18 cellular contexts compared by ENCODE assay signal in the genomic region with DNA sequence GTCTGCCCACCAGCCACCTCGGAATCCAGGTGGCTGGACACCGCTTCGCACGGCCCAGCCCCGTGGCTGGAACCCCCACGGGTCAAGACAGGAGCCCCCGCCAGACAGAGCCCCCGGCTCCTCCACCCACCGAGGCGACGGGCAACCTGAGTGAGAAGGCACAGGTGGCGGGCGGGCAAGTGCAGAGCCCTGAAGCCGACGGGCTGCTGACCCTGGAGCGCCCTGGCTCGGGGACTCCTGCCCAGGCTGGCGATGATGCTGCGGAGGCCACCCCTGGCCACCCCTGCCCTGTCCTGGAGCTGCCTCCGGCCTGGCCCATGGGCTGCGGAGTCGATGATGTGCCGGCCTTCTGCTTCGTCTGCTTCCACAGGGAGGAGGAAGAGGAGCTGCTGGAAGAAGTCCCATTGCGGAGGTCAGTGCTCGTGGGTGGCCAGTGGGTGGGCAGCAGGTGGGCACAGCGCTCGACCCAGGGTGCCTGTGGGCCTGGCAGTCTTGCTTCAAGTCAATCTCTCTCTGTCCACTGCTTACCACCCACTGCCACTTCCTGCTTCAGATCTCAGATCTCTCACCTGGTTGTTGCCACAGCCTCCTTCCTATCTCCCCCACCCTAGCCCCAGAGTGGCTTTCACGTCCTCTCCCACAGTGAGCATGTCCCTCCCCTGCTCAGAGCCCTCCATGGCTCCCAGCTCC. TPM values are rescaled to one million over a fixed set of nuclear protein-coding genes. Genes with fewer than 3 reads are reported as not detected.
A peak's percentile ranks its signal among the peaks of the same experiment; 100 is the strongest.
DNase-seq lines count a peak whose midpoint lies in the region; ATAC-seq and TF ChIP-seq lines count a peak whose summit lies in the region.
"Had no signal": no experiment of that assay in that cellular context is flagged by ENCODE, and none has a peak within 500 bp of the region (broad histone marks: within the 10 kb centered on the region; RNA-seq: fewer than 3 reads in every experiment).

No MANE protein-coding gene starts in this region.

- H3K9me3 Mint-ChIP-seq in activated naive CD8-positive, alpha-beta T cell treated with anti-CD3 and anti-CD28 coated beads, Interleukin-2, amount 10 ng/mL, durations not matched to agents 7 days and 5 days: no peaks in the 10 kb centered on the region
- H3K9me3 Mint-ChIP-seq: activated T-helper 1 cell treated with anti-CD3 and anti-CD28 coated beads, Interleukin-12 subunit alpha, Interleukin-12 subunit beta, Interleukin-2, Interleukin-4 antibody, amounts not matched to agents 30 ng/mL and 10 ng/mL and 1 ng/mL, durations not matched to agents 14 hours and 24 hours and 36 hours; HFFc6 had no signal

- peak overlapping the region; percentile 55 for H3K27ac Mint-ChIP-seq in activated naive CD8-positive, alpha-beta T cell treated with anti-CD3 and anti-CD28 coated beads, Interleukin-2, amount 10 ng/mL, durations not matched to agents 7 days and 5 days
- H3K27ac Mint-ChIP-seq: activated T-helper 1 cell treated with anti-CD3 and anti-CD28 coated beads, Interleukin-12 subunit alpha, Interleukin-12 subunit beta, Interleukin-2, Interleukin-4 antibody, amounts not matched to agents 30 ng/mL and 10 ng/mL and 1 ng/mL, durations not matched to agents 14 hours and 24 hours and 36 hours; HFFc6 had no signal

- POLR2A ChIA-PET in activated naive CD8-positive, alpha-beta T cell treated with anti-CD3 and anti-CD28 coated beads, Interleukin-2, amount 10 ng/mL, durations not matched to agents 7 days and 5 days (lab: Charles Lee): interaction anchor here (0.5 kb wide), 1 partner anchor 127 kb away, joined by 4 read pairs; no protein-coding TSS in a partner anchor

- DNase-seq in NK-92 treated with Interleukin-12 subunit alpha and Interleukin-12 subunit beta, amount 100 ng/mL, for 24 hours (lab: John Stamatoyannopoulos, UW): peak; percentile 12
- DNase-seq in NK-92 (lab: John Stamatoyannopoulos, UW; ENCODE audit: unreplicated experiment) (no peak), sigmoid colon (no peak), H4 (ENCODE audit: low spot score) (no peak), omental fat pad (ENCODE audit: low spot score) (no peak), ecto neural progenitor cell (ENCODE audit: low spot score) (no peak)
- DNase-seq in activated naive CD8-positive, alpha-beta T cell treated with anti-CD3 and anti-CD28 coated beads, Interleukin-2, amount 10 ng/mL, durations not matched to agents 7 days and 5 days: no peak
- DNase-seq: activated CD4-positive, alpha-beta T cell treated with anti-CD3 and anti-CD28 coated beads, Interleukin-2, amount 50 U/mL, for 48 hours; KG1; mammary epithelial cell; NCI-H1105 treated with DMSO at 0.1 percent for 48 hours had no signal

- H3K27ac ChIP-seq in sigmoid colon: no peak overlapping the region
- H3K27ac ChIP-seq: 22Rv1, SJSA1, stomach had no signal

- intact Hi-C loops in sigmoid colon (cut with DNase I): no loop called here

- H3K27me3 Mint-ChIP-seq in activated naive CD8-positive, alpha-beta T cell treated with anti-CD3 and anti-CD28 coated beads, Interleukin-2, amount 10 ng/mL, durations not matched to agents 7 days and 5 days: peaks cover 7% of the 10 kb centered on the region

- H3K4me3 ChIP-seq in iPS-15b (ENCODE audit: low read depth, low read length): peak overlapping the region; percentile 30
- peak overlapping the region in 3 of 4 donors; percentile 2 to 40 (median 33) for H3K4me3 ChIP-seq in sigmoid colon
- H3K4me3 ChIP-seq: GM12878, SJSA1 had no signal

- H3K27me3 ChIP-seq in iPS-15b (ENCODE audit: control insufficient read depth, insufficient read depth, low read length) (no peaks in the 10 kb centered on the region), sigmoid colon (peaks cover 0 to 22% (median 9%) of the 10 kb centered on the region in 3 donors)

- TF ChIP-seq POLR2A in sigmoid colon (IDR thresholded peaks at IDR 0.05): no peak

- H3K36me3 ChIP-seq in iPS-15b (ENCODE audit: control insufficient read depth, insufficient read depth, low read length) (no peaks in the 10 kb centered on the region), sigmoid colon (no peaks in the 10 kb centered on the region)
- H3K36me3 ChIP-seq: SJSA1, stomach had no signal

- H3K4me3 Mint-ChIP-seq in activated naive CD8-positive, alpha-beta T cell treated with anti-CD3 and anti-CD28 coated beads, Interleukin-2, amount 10 ng/mL, durations not matched to agents 7 days and 5 days: no peak overlapping the region
- H3K4me3 Mint-ChIP-seq: activated T-helper 1 cell treated with anti-CD3 and anti-CD28 coated beads, Interleukin-12 subunit alpha, Interleukin-12 subunit beta, Interleukin-2, Interleukin-4 antibody, amounts not matched to agents 30 ng/mL and 10 ng/mL and 1 ng/mL, durations not matched to agents 14 hours and 24 hours and 36 hours; HFFc6 had no signal

- TF ChIP-seq EP300 in sigmoid colon (IDR thresholded peaks at IDR 0.05): no peak

- TF ChIP-seq CTCF in sigmoid colon (IDR thresholded peaks at IDR 0.05): no peak
- no peak for TF ChIP-seq CTCF in omental fat pad (IDR thresholded peaks at IDR 0.05)

- H3K9me3 ChIP-seq in iPS-15b (ENCODE audit: control insufficient read depth, insufficient read depth, low read length) (no peaks in the 10 kb centered on the region), sigmoid colon (no peaks in the 10 kb centered on the region)
- H3K9me3 ChIP-seq: SJSA1 had no signal

- H3K36me3 Mint-ChIP-seq in activated naive CD8-positive, alpha-beta T cell treated with anti-CD3 and anti-CD28 coated beads, Interleukin-2, amount 10 ng/mL, durations not matched to agents 7 days and 5 days: no peaks in the 10 kb centered on the region

- peaks cover 9% of the 10 kb centered on the region for H3K4me1 Mint-ChIP-seq in activated naive CD8-positive, alpha-beta T cell treated with anti-CD3 and anti-CD28 coated beads, Interleukin-2, amount 10 ng/mL, durations not matched to agents 7 days and 5 days

- H3K4me1 ChIP-seq in iPS-15b (ENCODE audit: control insufficient read depth, insufficient read depth, low read length): peaks cover 14% of the 10 kb centered on the region
- peaks cover 0 to 13% (median 13%) of the 10 kb centered on the region in 4 donors for H3K4me1 ChIP-seq in sigmoid colon
- H3K4me1 ChIP-seq: SJSA1 had no signal

- WGBS in sigmoid colon, 2 donors: 74 to 80% methylated on average over 29 of the region's 29 CpGs

- peak overlapping the region; percentile 50 for H3K9ac ChIP-seq in iPS-15b (ENCODE audit: low read depth, low read length)

- peak; percentile 74 for ATAC-seq in activated naive CD8-positive, alpha-beta T cell treated with anti-CD3 and anti-CD28 coated beads, Interleukin-2, amount 10 ng/mL, durations not matched to agents 7 days and 5 days (ENCODE audit: low read depth)
- ATAC-seq in omental fat pad (ENCODE audit: low FRiP score): no peak
- ATAC-seq: GM12878 had no signal

RNA-seq across cellular contexts. Expression of gene SBK1, which starts 33.1 kb away (rescaled TPM):
- total RNA-seq in activated naive CD8-positive, alpha-beta T cell treated with anti-CD3 and anti-CD28 coated beads, Interleukin-2, amount 10 ng/mL, durations not matched to agents 7 days and 5 days: 10 to 100 TPM; 15.9 TPM
- total RNA-seq in sigmoid colon (under 1 TPM in 3 of 4 donors, not detected in 1; 0.14 to 0.36 (median 0.33) TPM), omental fat pad (under 1 TPM in 3 of 4 donors, not detected in 1; 0.09 to 0.38 (median 0.12) TPM)
- 1 to 10 TPM in 1 of 3 donors, under 1 TPM in 1, not detected in 1; under 0.01 to 1.3 TPM for polyA plus RNA-seq in sigmoid colon
- total RNA-seq in H4 (2014; rRNA removed; shearing (Covaris generic)): 0.08 TPM in 1 of 2 replicates, not detected in the other
- total RNA-seq: HFFc6, SJSA1 had no signal

RNA-seq across cellular contexts. Expression of gene XPO6, which starts 47.5 kb away (rescaled TPM):
- total RNA-seq in activated naive CD8-positive, alpha-beta T cell treated with anti-CD3 and anti-CD28 coated beads, Interleukin-2, amount 10 ng/mL, durations not matched to agents 7 days and 5 days: 100 to 1,000 TPM; 261 to 280 TPM
- total RNA-seq in sigmoid colon (10 to 100 TPM; 48.9 to 85.5 (median 57.0) TPM), omental fat pad (100 to 1,000 TPM in 2 of 4 donors, 10 to 100 TPM in 2; 59.5 to 162 (median 118) TPM)
- 100 to 1,000 TPM in 1 of 3 donors, 10 to 100 TPM in 2; 40.2 to 101 (median 41.2) TPM for polyA plus RNA-seq in sigmoid colon
- 46.8 and 54.2 TPM in 2 replicates for total RNA-seq in H4 (2014; rRNA removed; shearing (Covaris generic))

Comparison
In these comparisons a context has a peak if more than half of its experiments do, and no peak if none do; other contexts are left out.
1. RNA of gene SBK1, which starts 33.1 kb away (total RNA-seq): 15.9 TPM in activated naive CD8-positive, alpha-beta T cell treated with anti-CD3 and anti-CD28 coated beads, Interleukin-2, amount 10 ng/mL, durations not matched to agents 7 days and 5 days; 0.14 to 0.36 TPM in sigmoid colon, 0.09 to 0.38 TPM in omental fat pad and 0.08 TPM in H4; every median in the first group is over 10 times any median in the second.